In genomic region chr15:77031376-77032050, GRCh38 we compare ENCODE assay signal across 8 cellular contexts. TPM values are rescaled to one million over a fixed set of nuclear protein-coding genes. Genes with fewer than 3 reads are reported as not detected.
DNase-seq lines count a peak whose midpoint lies in the region; ATAC-seq and TF ChIP-seq lines count a peak whose summit lies in the region.

No MANE protein-coding gene starts in this region.

- no peak overlapping the region for H3K4me3 ChIP-seq in esophagus muscularis mucosa

- peaks cover 21% of the 10 kb centered on the region for H3K4me1 Mint-ChIP-seq in activated B cell treated with CpG ODN at 0.5 μM for 24 hours

- peaks cover 0 to 8% (median 0%) of the 10 kb centered on the region in 4 donors for H3K36me3 ChIP-seq in esophagus muscularis mucosa

- peaks cover 0 to 25% (median 10%) of the 10 kb centered on the region in 4 donors for H3K4me1 ChIP-seq in esophagus muscularis mucosa

- TF ChIP-seq CTCF in activated B cell treated with CpG ODN at 0.5 μM for 24 hours (IDR thresholded peaks at IDR 0.05) (no peak), esophagus muscularis mucosa (IDR thresholded peaks at IDR 0.05) (no peak)

- DNase-seq in NAMALWA (ENCODE audit: low spot score): peak; percentile 84
- DNase-seq in activated B cell treated with CpG ODN at 0.5 μM for 24 hours: peak; percentile 48
- peak; percentile 4 for DNase-seq in hepatic stellate cell (ENCODE audit: low spot score)
- peak; percentile 38 for DNase-seq in ureter (ENCODE audit: low spot score)
- DNase-seq in esophagus muscularis mucosa (ENCODE audit: extremely low spot score): no peak
- no peak for DNase-seq in NCI-H187 (lab: John Stamatoyannopoulos, UW)

- H3K27me3 ChIP-seq in esophagus muscularis mucosa: peaks cover 0 to 37% (median 0%) of the 10 kb centered on the region in 4 donors

- TF ChIP-seq POLR2A in GM19193 (IDR thresholded peaks at IDR 0.05; ENCODE audit: extremely low read depth, insufficient read depth, insufficient read length) (peak; percentile 15), esophagus muscularis mucosa (IDR thresholded peaks at IDR 0.05; ENCODE audit: low read depth) (no peak)

- H3K27ac Mint-ChIP-seq in activated B cell treated with CpG ODN at 0.5 μM for 24 hours: peak overlapping the region; percentile 74

- CTCF ChIA-PET in activated B cell treated with CpG ODN at 0.5 μM for 24 hours (lab: Charles Lee): interaction anchor here (0.7 to 4.4 kb wide), 12 partner anchors 9 to 796 kb away, joined by 3 to 41 read pairs (median 4); partner anchors contain the start of gene RCN2

- no peaks in the 10 kb centered on the region for H3K9me3 Mint-ChIP-seq in activated B cell treated with CpG ODN at 0.5 μM for 24 hours

- H3K27ac ChIP-seq in esophagus muscularis mucosa (replicated peaks in 1 of 4): no peak overlapping the region

- no peak overlapping the region for H3K4me3 Mint-ChIP-seq in activated B cell treated with CpG ODN at 0.5 μM for 24 hours

- 76% methylated on average over 5 of the region's 12 CpGs for WGBS in esophagus muscularis mucosa

- no peak for TF ChIP-seq EP300 in esophagus muscularis mucosa (IDR thresholded peaks at IDR 0.05)

- intact Hi-C loops in activated B cell treated with CpG ODN at 0.5 μM for 24 hours (cut with micrococcal nuclease): loop anchor here (1.0 kb wide), 2 partner anchors 58 to 128 kb away; no protein-coding TSS in a partner anchor
- intact Hi-C loops in esophagus muscularis mucosa (cut with DNase I): loop anchor here (5.0 kb wide), 1 partner anchor 59 kb away; no protein-coding TSS in a partner anchor

- H3K9me3 ChIP-seq in esophagus muscularis mucosa: no peaks in the 10 kb centered on the region

- H3K36me3 Mint-ChIP-seq in activated B cell treated with CpG ODN at 0.5 μM for 24 hours (ENCODE audit: low read depth): peaks cover 23% of the 10 kb centered on the region

- POLR2A ChIA-PET in activated B cell treated with CpG ODN at 0.5 μM for 24 hours (lab: Charles Lee): interaction anchor here (0.6 to 1.6 kb wide), 6 partner anchors 12 to 126 kb away, joined by 3 to 10 read pairs (median 4); partner anchors contain the start of genes PSTPIP1, RCN2 and SCAPER

- ATAC-seq in activated B cell treated with CpG ODN at 0.5 μM for 24 hours (ENCODE audit: low read depth) (peak; percentile 91), HG03469 (IDR thresholded peaks at IDR 0.05; ENCODE audit: unreplicated experiment) (no peak)

- H3K27me3 Mint-ChIP-seq in activated B cell treated with CpG ODN at 0.5 μM for 24 hours: no peaks in the 10 kb centered on the region

RNA-seq across cellular contexts. Expression of gene PSTPIP1, which starts 36.6 kb away (rescaled TPM):
- total RNA-seq in activated B cell treated with CpG ODN at 0.5 μM for 24 hours (33.7 and 42.7 TPM in 2 replicates), ureter (12.3 TPM), esophagus muscularis mucosa (10 to 100 TPM in 1 of 4 donors, 1 to 10 TPM in 3; 7.7 to 11.8 (median 8.1) TPM)

RNA-seq across cellular contexts. Expression of gene TSPAN3, which starts 39.4 kb away (rescaled TPM):
- total RNA-seq in activated B cell treated with CpG ODN at 0.5 μM for 24 hours (104 and 113 TPM in 2 replicates), ureter (166 TPM), esophagus muscularis mucosa (100 to 1,000 TPM in 3 of 4 donors, 10 to 100 TPM in 1; 92.2 to 165 (median 131) TPM)

Comparison
In these comparisons a context has a peak if more than half of its experiments do, and no peak if none do; other contexts are left out.
1. DNase-seq: peak in NAMALWA (single experiment), activated B cell treated with CpG ODN at 0.5 μM for 24 hours (single experiment), hepatic stellate cell (single experiment) and ureter (single experiment); none in esophagus muscularis mucosa (single experiment) and NCI-H187 (0 of 2).